In the genomic region with DNA sequence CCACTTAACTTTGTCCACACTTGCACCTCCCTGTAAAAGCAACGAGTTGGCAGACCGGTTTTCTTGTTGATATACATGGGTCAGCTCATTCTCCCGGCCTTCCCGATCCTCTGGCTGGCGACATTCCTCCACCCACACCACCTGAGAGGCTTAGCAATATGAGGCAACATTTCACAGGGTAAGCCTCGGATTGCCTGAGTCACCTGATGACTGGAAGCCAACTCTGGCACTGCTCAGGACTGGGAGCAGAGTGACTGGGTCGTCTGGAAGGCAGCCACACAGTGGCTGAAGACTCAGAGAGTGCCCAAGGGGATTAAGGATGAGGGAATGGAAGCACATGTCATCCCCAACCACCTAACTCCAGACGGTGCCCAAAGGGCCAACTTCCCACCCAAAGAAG, we compare ENCODE assay signal across 17 cellular contexts. TPM values are rescaled to one million over a fixed set of nuclear protein-coding genes. Genes with fewer than 3 reads are reported as not detected.
A peak's percentile ranks its signal among the peaks of the same experiment; 100 is the strongest.
DNase-seq lines count a peak whose midpoint lies in the region; ATAC-seq and TF ChIP-seq lines count a peak whose summit lies in the region.
"Had no signal": no experiment of that assay in that cellular context is flagged by ENCODE, and none has a peak within 500 bp of the region (broad histone marks: within the 10 kb centered on the region; RNA-seq: fewer than 3 reads in every experiment).

No MANE protein-coding gene starts in this region.

- H3K36me3 Mint-ChIP-seq in Caco-2 (ENCODE audit: insufficient read depth, unreplicated experiment), result no peaks in the 10 kb centered on the region
- H3K36me3 Mint-ChIP-seq: brain had no signal

- no peak overlapping the region for H3K27ac Mint-ChIP-seq in Caco-2 (ENCODE audit: unreplicated experiment)
- H3K27ac Mint-ChIP-seq: activated B cell treated with CpG ODN at 0.5 μM for 24 hours, nephron had no signal

- CTCF ChIA-PET in Caco-2 (lab: Charles Lee), result interaction anchor here (1.0 kb wide), 2 partner anchors 68 to 93 kb away, joined by 3 read pairs; no protein-coding TSS in a partner anchor

- H3K4me3 ChIP-seq in Caco-2 (ENCODE audit: low read depth, low read length), result no peak overlapping the region
- no peak overlapping the region for H3K4me3 ChIP-seq in LNCaP clone FGC (ENCODE audit: low read depth, low read length)
- no peak overlapping the region for H3K4me3 ChIP-seq in osteoblast (ENCODE audit: insufficient read depth, low read length)
- no peak overlapping the region for H3K4me3 ChIP-seq in effector memory CD4-positive, alpha-beta T cell (ENCODE audit: insufficient read depth, low read depth, low read length, poor library complexity, severe bottlenecking)
- H3K4me3 ChIP-seq: BLaER1 treated with 17β-estradiol and CSF1 and Interleukin-3, amounts not matched to agents 10 nM and 100 nM; skin epidermis had no signal

- H3K36me3 ChIP-seq in Caco-2 (ENCODE audit: control insufficient read depth, insufficient read depth, low read length) (no peaks in the 10 kb centered on the region), osteoblast (ENCODE audit: insufficient read depth, low read length) (no peaks in the 10 kb centered on the region)
- no peaks in the 10 kb centered on the region for H3K36me3 ChIP-seq in effector memory CD4-positive, alpha-beta T cell (ENCODE audit: control insufficient read depth, insufficient read depth, low read length)
- H3K36me3 ChIP-seq: BLaER1 treated with 17β-estradiol and CSF1 and Interleukin-3, amounts not matched to agents 10 nM and 100 nM had no signal

- POLR2A ChIA-PET in Caco-2 (lab: Charles Lee), result interaction anchor here (0.5 kb wide), 1 partner anchor 12 kb away, joined by 4 read pairs; no protein-coding TSS in a partner anchor

- H4K20me1 ChIP-seq in osteoblast (ENCODE audit: insufficient read depth, low read length), result no peaks in the 10 kb centered on the region

- H3K4me3 Mint-ChIP-seq in Caco-2 (ENCODE audit: unreplicated experiment), result no peak overlapping the region
- H3K4me3 Mint-ChIP-seq: activated B cell treated with CpG ODN at 0.5 μM for 24 hours; activated T-cell treated with anti-CD3 and anti-CD28 coated beads, Interleukin-2, amount 50 U/mL, for 4 hours; brain; nephron had no signal

- H2AFZ ChIP-seq in osteoblast (ENCODE audit: low read length), result no peak overlapping the region

- H3K27me3 ChIP-seq in Caco-2 (replicated peaks; ENCODE audit: control insufficient read depth, insufficient read depth, low read length) (no peaks in the 10 kb centered on the region), osteoblast (ENCODE audit: insufficient read depth, low read length) (no peaks in the 10 kb centered on the region)
- H3K27me3 ChIP-seq in effector memory CD4-positive, alpha-beta T cell (replicated peaks; ENCODE audit: control insufficient read depth, insufficient read depth, low read length, poor library complexity, severe bottlenecking), result no peaks in the 10 kb centered on the region
- H3K27me3 ChIP-seq: BLaER1 treated with 17β-estradiol and CSF1 and Interleukin-3, amounts not matched to agents 10 nM and 100 nM had no signal

- intact Hi-C loops in Caco-2 (cut with micrococcal nuclease; ENCODE audit: unreplicated experiment), result no loop called here

- BruUV-seq in Caco-2 (replicated peaks; lab: Mats Ljungman, UMichigan), result no TSS peak

- no peaks in the 10 kb centered on the region for H3K4me1 Mint-ChIP-seq in Caco-2 (ENCODE audit: low read depth, unreplicated experiment)

- peak overlapping the region; percentile 10 for H3K4me2 ChIP-seq in osteoblast (ENCODE audit: insufficient read depth, low read length)

- no peak for ATAC-seq in HG02678 (IDR thresholded peaks at IDR 0.05; ENCODE audit: unreplicated experiment)
- ATAC-seq: activated T-cell treated with anti-CD3 and anti-CD28 coated beads, Interleukin-2, amount 50 U/mL, for 4 hours; Right ventricle myocardium inferior had no signal

- DNase-seq in Caco-2, result peak; percentile 50 to 56
- DNase-seq in LNCaP clone FGC (ENCODE audit: low read depth), result peak; percentile 97
- peak; percentile 98 for DNase-seq in epithelial cell of prostate (ENCODE audit: low read depth, low spot score)
- peak; percentile 85 for DNase-seq in osteoblast (ENCODE audit: insufficient read length, low spot score, missing footprints)
- no peak for DNase-seq in effector memory CD4-positive, alpha-beta T cell
- DNase-seq in stimulated activated CD4-positive, alpha-beta T cell treated with anti-CD3 and anti-CD28 coated beads, Interleukin-15, amount 100 ng/mL, for 24 hours, result no peak
- DNase-seq in cerebellum (ENCODE audit: low spot score), result no peak
- DNase-seq: activated B cell treated with CpG ODN at 0.5 μM for 24 hours; activated T-cell treated with anti-CD3 and anti-CD28 coated beads, Interleukin-2, amount 50 U/mL, for 4 hours; H7; NCI-H446 treated with DMSO at 0.1 percent for 48 hours had no signal

- H3K27me3 Mint-ChIP-seq in Caco-2 (ENCODE audit: insufficient read depth, unreplicated experiment), result peaks cover 18% of the 10 kb centered on the region

- H3K27ac ChIP-seq in epithelial cell of prostate, result peak overlapping the region; percentile 74
- no peak overlapping the region for H3K27ac ChIP-seq in osteoblast (ENCODE audit: low read depth, low read length)
- H3K27ac ChIP-seq in effector memory CD4-positive, alpha-beta T cell (ENCODE audit: insufficient read depth, low read length, poor library complexity, severe bottlenecking), result no peak overlapping the region

- TF ChIP-seq CTCF in Caco-2 (IDR thresholded peaks at IDR 0.05; ENCODE audit: insufficient read depth in 1 of 2, low read depth in 1 of 2, low read length in 1 of 2, severe bottlenecking in 1 of 2, unreplicated experiment in 1 of 2) (no peak), LNCaP clone FGC (IDR thresholded peaks at IDR 0.05; ENCODE audit: control insufficient read depth, extremely low read depth, insufficient read depth) (no peak), osteoblast (IDR thresholded peaks at IDR 0.05; ENCODE audit: extremely low read depth, low read depth, low read length) (no peak)

- H3K4me1 ChIP-seq in Caco-2 (no peaks in the 10 kb centered on the region), osteoblast (ENCODE audit: insufficient read depth, low read length) (peaks cover 8% of the 10 kb centered on the region)
- H3K4me1 ChIP-seq in effector memory CD4-positive, alpha-beta T cell (ENCODE audit: control insufficient read depth, insufficient read depth, low read length, poor library complexity, severe bottlenecking), result no peaks in the 10 kb centered on the region

- H3K9me3 ChIP-seq in Caco-2 (no peaks in the 10 kb centered on the region), osteoblast (ENCODE audit: low read depth, low read length) (no peaks in the 10 kb centered on the region)
- no peaks in the 10 kb centered on the region for H3K9me3 ChIP-seq in effector memory CD4-positive, alpha-beta T cell (ENCODE audit: control insufficient read depth, low read length)
- H3K9me3 ChIP-seq: BLaER1 treated with 17β-estradiol and CSF1 and Interleukin-3, amounts not matched to agents 10 nM and 100 nM had no signal

- no peaks in the 10 kb centered on the region for H3K9me3 Mint-ChIP-seq in Caco-2 (ENCODE audit: unreplicated experiment)
- H3K9me3 Mint-ChIP-seq: activated B cell treated with CpG ODN at 0.5 μM for 24 hours; activated T-cell treated with anti-CD3 and anti-CD28 coated beads, Interleukin-2, amount 50 U/mL, for 4 hours; brain; nephron had no signal

- no peaks in the 10 kb centered on the region for H3K79me2 ChIP-seq in osteoblast (ENCODE audit: insufficient read depth, low read length)

RNA-seq across cellular contexts. Expression of gene HOMER2, which starts 9.8 kb away (rescaled TPM):
- 5.0 and 5.5 TPM in 2 replicates for total RNA-seq in Caco-2 (2022)
- 7.7 and 11.6 TPM in 2 replicates for total RNA-seq in osteoblast
- 53.0 TPM for total RNA-seq in cerebellum

RNA-seq across cellular contexts. Expression of gene RAMAC, which starts 43.3 kb away (rescaled TPM):
- total RNA-seq in Caco-2 (2022) (31.8 and 33.3 TPM in 2 replicates), osteoblast (25.6 and 26.4 TPM in 2 replicates), cerebellum (25.2 TPM)

Comparison
In these comparisons a context has a peak if more than half of its experiments do, and no peak if none do; other contexts are left out.
1. DNase-seq: peak in Caco-2 (2 of 2), LNCaP clone FGC (single experiment), epithelial cell of prostate (single experiment) and osteoblast (single experiment); none in effector memory CD4-positive, alpha-beta T cell (0 of 3), stimulated activated CD4-positive, alpha-beta T cell treated with anti-CD3 and anti-CD28 coated beads, Interleukin-15, amount 100 ng/mL, for 24 hours (single experiment) and cerebellum (single experiment).